In the genomic region with DNA sequence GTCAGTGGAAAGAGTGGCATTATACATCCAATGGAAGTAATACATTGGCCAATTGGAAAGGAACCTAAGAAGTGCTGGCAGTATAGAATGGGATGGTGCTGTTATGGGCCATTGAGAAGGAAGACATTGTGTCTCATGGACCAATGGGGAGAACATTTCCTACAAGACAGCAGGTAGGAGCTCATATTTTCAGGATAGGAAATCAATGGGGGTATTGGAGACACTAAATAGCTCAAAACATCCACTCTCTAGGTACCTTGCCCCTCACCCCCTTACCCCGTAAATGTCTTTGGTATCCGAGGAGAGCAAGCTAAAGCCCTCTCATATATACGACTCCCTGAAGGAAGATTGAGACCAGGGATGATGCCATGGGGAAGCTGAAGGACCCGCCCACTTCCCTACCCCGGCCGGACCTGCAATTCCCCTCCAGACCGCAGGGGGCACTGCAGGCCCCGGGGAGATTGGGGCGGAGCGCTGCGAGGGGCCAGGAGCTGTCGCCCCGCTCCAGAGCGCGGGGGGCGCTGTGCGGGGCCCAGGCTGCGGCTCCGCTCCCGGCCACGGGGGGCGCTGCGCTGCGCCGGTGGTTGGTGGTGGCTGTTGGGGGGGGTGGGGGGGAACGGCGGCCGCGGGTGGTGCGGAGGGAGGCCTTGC, we compare ENCODE assay signal across 1 cellular context.
TF ChIP-seq lines count a peak whose summit lies in the region.

Gene KDM3B (plus strand): TSS at position 615 of the 651 bp plus-strand sequence. CDS start 111 bp downstream, outside the sequence.

TF ChIP-seq in K562, 482 proteins besides CTCF, POLR2A, EP300 and RAD21 (continued from another document):
- TF ChIP-seq TSHZ1 (CRISPR knock-in tag; IDR thresholded peaks at IDR 0.05): no peak
- TF ChIP-seq TCF3 (CRISPR knock-in tag; IDR thresholded peaks at IDR 0.05): no peak; the same call in 1 of the 2 replicates
- no peak for TF ChIP-seq NFXL1 (CRISPR knock-in tag; IDR thresholded peaks at IDR 0.05)
- TF ChIP-seq SMARCE1 (IDR thresholded peaks at IDR 0.05): no peak
- TF ChIP-seq ZKSCAN1 (IDR thresholded peaks at IDR 0.05; ENCODE audit: low read depth, low read length): peak; percentile 72; the same call in 1 of the 2 replicates
- TF ChIP-seq, protein P1, sequence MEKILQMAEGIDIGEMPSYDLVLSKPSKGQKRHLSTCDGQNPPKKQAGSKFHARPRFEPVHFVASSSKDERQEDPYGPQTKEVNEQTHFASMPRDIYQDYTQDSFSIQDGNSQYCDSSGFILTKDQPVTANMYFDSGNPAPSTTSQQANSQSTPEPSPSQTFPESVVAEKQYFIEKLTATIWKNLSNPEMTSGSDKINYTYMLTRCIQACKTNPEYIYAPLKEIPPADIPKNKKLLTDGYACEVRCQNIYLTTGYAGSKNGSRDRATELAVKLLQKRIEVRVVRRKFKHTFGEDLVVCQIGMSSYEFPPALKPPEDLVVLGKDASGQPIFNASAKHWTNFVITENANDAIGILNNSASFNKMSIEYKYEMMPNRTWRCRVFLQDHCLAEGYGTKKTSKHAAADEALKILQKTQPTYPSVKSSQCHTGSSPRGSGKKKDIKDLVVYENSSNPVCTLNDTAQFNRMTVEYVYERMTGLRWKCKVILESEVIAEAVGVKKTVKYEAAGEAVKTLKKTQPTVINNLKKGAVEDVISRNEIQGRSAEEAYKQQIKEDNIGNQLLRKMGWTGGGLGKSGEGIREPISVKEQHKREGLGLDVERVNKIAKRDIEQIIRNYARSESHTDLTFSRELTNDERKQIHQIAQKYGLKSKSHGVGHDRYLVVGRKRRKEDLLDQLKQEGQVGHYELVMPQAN (IDR thresholded peaks at IDR 0.05; ENCODE audit: borderline replicate concordance): no peak
